In genomic region chr9:133457233-133457632, GRCh38 we compare ENCODE assay signal across 1 cellular context.
TF ChIP-seq lines count a peak whose summit lies in the region.

No MANE protein-coding gene starts in this region.

TF ChIP-seq in GM23338, 12 proteins besides CTCF, POLR2A, EP300 and RAD21:
- no peak for TF ChIP-seq ZNF462 (CRISPR knock-in tag; IDR thresholded peaks at IDR 0.05)
- TF ChIP-seq EZH2 (IDR thresholded peaks at IDR 0.05; ENCODE audit: low read depth, unreplicated experiment): no peak
- TF ChIP-seq ZNF331 (CRISPR knock-in tag; IDR thresholded peaks at IDR 0.05; ENCODE audit: low read depth): no peak
- no peak for TF ChIP-seq ETS1 (IDR thresholded peaks at IDR 0.05)
- TF ChIP-seq ZNF114 (CRISPR knock-in tag; IDR thresholded peaks at IDR 0.05): no peak
- no peak for TF ChIP-seq POLR2AphosphoS5 (IDR thresholded peaks at IDR 0.05; ENCODE audit: low read depth)
- TF ChIP-seq JUNB (IDR thresholded peaks at IDR 0.05; ENCODE audit: unreplicated experiment): no peak
- TF ChIP-seq STAT1 (IDR thresholded peaks at IDR 0.05; ENCODE audit: unreplicated experiment): no peak
- no peak for TF ChIP-seq NANOG (IDR thresholded peaks at IDR 0.05; ENCODE audit: borderline replicate concordance)
